8 cellular contexts compared by ENCODE assay signal in the genomic region with DNA sequence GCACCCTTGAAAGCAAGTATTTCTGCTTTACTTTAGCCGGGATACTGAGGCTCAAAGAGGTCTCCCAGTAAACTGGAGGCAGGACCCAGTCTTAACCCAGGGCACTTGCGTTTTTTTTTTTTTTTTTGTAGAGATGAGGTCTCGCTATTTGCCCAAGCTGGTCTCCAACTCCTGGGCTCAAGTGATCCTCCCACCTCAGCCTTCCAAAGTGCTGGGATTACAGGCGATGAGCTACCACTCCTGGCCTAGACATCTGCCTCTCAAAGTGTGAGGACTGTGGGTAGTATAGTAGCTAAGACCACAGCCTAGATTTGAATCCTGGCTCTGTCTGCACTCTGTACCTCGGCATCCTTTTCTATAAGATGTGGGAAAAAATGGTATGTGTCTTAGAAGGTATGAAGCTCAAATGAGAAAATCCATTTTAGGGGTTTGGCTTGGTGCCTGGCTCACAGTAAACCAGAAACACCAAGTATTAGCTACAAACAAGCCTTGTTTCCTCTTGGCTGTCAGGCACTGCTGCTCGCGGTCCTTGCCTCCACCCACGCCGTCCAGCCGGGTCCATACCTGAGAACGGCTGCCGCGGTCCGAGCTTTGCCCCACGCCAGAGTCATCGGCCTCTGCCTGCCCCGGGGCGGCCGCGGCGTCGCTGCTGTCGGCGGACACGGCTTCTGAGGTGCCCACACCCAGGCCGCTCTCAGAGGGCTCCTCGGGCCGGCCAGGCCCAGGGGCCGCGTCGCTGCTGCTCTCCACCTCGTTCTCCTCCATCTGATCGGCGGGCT. TPM values are rescaled to one million over a fixed set of nuclear protein-coding genes. Genes with fewer than 3 reads are reported as not detected.
DNase-seq lines count a peak whose midpoint lies in the region; ATAC-seq and TF ChIP-seq lines count a peak whose summit lies in the region.

No MANE protein-coding gene starts in this region.

- no peaks in the 10 kb centered on the region for H3K9me3 Mint-ChIP-seq in activated T-cell treated with anti-CD3 and anti-CD28 coated beads, Interleukin-2, amount 50 U/mL, for 24 hours
- H3K9me3 Mint-ChIP-seq in MCF 10A (ENCODE audit: unreplicated experiment): no peaks in the 10 kb centered on the region

- no peak for DNase-seq in activated T-cell treated with anti-CD3 and anti-CD28 coated beads, Interleukin-2, amount 50 U/mL, for 24 hours
- no peak for DNase-seq in activated T-cell treated with anti-CD3 and anti-CD28 coated beads, Interleukin-2, amount 50 U/mL, for 1 hour
- DNase-seq in Karpas-422 (peak; percentile 54), MCF 10A (ENCODE audit: unreplicated experiment) (no peak), kidney tubule cell (ENCODE audit: low spot score) (peak; percentile 25), SKM-1 (lab: John Stamatoyannopoulos, UW; ENCODE audit: unreplicated experiment) (no peak)
- DNase-seq in stimulated activated naive CD8-positive, alpha-beta T cell treated with anti-CD3 and anti-CD28 coated beads, Interleukin-15, Interleukin-2, amounts not matched to agents 100 U/mL and 50 U/mL, for 24 hours: peak; percentile 44

- H2AFZ ChIP-seq in Karpas-422 (ENCODE audit: low read length): peak overlapping the region; percentile 35; the same call in 1 of the 2 replicates

- ATAC-seq in stimulated activated naive CD8-positive, alpha-beta T cell treated with anti-CD3 and anti-CD28 coated beads, Interleukin-15, Interleukin-2, amounts not matched to agents 100 U/mL and 50 U/mL, for 24 hours: no peak
- no peak for ATAC-seq in GM18870 (IDR thresholded peaks at IDR 0.05; ENCODE audit: unreplicated experiment)

- peak overlapping the region; percentile 81 for H3K4me3 ChIP-seq in Karpas-422 (ENCODE audit: low read length)

- peaks cover 10% of the 10 kb centered on the region; the same call in 1 of the 2 replicates for H3K36me3 ChIP-seq in Karpas-422 (ENCODE audit: insufficient read depth, low read length)

- peak overlapping the region; percentile 80 for H3K4me3 Mint-ChIP-seq in activated T-cell treated with anti-CD3 and anti-CD28 coated beads, Interleukin-2, amount 50 U/mL, for 24 hours
- peak overlapping the region; percentile 71 for H3K4me3 Mint-ChIP-seq in MCF 10A (ENCODE audit: unreplicated experiment)

- TF ChIP-seq CTCF in MCF 10A (IDR thresholded peaks at IDR 0.05; ENCODE audit: unreplicated experiment): no peak

- CTCF ChIA-PET in MCF 10A (lab: Yijun Ruan, JAX): interaction anchor here (0.5 to 13.5 kb wide), 46 partner anchors 8 to 716 kb away, joined by 3 to 200 read pairs (median 5); a partner anchor contains a TSS

- H3K36me3 Mint-ChIP-seq in activated T-cell treated with anti-CD3 and anti-CD28 coated beads, Interleukin-2, amount 50 U/mL, for 24 hours (ENCODE audit: low read depth): peaks cover 56% of the 10 kb centered on the region
- H3K36me3 Mint-ChIP-seq in MCF 10A (ENCODE audit: insufficient read depth, unreplicated experiment): peaks cover 41% of the 10 kb centered on the region

- H3K9me3 ChIP-seq in Karpas-422 (ENCODE audit: low read length): no peaks in the 10 kb centered on the region

- no TSS peak for BruUV-seq in MCF 10A (replicated peaks; lab: Mats Ljungman, UMichigan)

- peaks cover 19% of the 10 kb centered on the region for H3K4me1 Mint-ChIP-seq in activated T-cell treated with anti-CD3 and anti-CD28 coated beads, Interleukin-2, amount 50 U/mL, for 24 hours (ENCODE audit: low read depth)
- H3K4me1 Mint-ChIP-seq in MCF 10A (ENCODE audit: insufficient read depth, unreplicated experiment): peaks cover 25% of the 10 kb centered on the region

- peak overlapping the region; percentile 67 for H3K4me2 ChIP-seq in Karpas-422 (ENCODE audit: low read depth, low read length, poor library complexity, severe bottlenecking)

- no peaks in the 10 kb centered on the region for H3K27me3 ChIP-seq in Karpas-422 (ENCODE audit: low read length)

- H3K4me1 ChIP-seq in Karpas-422 (ENCODE audit: low read length): peaks cover 24% of the 10 kb centered on the region

- H3K27ac ChIP-seq in Karpas-422 (ENCODE audit: low read length): peak overlapping the region; percentile 95

- H3K27me3 Mint-ChIP-seq in activated T-cell treated with anti-CD3 and anti-CD28 coated beads, Interleukin-2, amount 50 U/mL, for 24 hours: no peaks in the 10 kb centered on the region
- H3K27me3 Mint-ChIP-seq in MCF 10A (ENCODE audit: insufficient read depth, unreplicated experiment): no peaks in the 10 kb centered on the region

- peak overlapping the region; percentile 100 for H3K27ac Mint-ChIP-seq in activated T-cell treated with anti-CD3 and anti-CD28 coated beads, Interleukin-2, amount 50 U/mL, for 24 hours
- H3K27ac Mint-ChIP-seq in MCF 10A (ENCODE audit: low read depth, unreplicated experiment): peak overlapping the region; percentile 100

- H4K20me1 ChIP-seq in Karpas-422 (ENCODE audit: insufficient read depth, low read depth, low read length): no peaks in the 10 kb centered on the region

- peaks cover 30% of the 10 kb centered on the region for H3K79me2 ChIP-seq in Karpas-422 (ENCODE audit: low read length)

- H3K9ac ChIP-seq in Karpas-422 (ENCODE audit: low read length): peak overlapping the region; percentile 81

- no peaks in the 10 kb centered on the region for H3K9me2 ChIP-seq in Karpas-422 (replicated peaks; ENCODE audit: insufficient read depth, low read length)

- POLR2A ChIA-PET in MCF 10A (lab: Yijun Ruan, JAX): interaction anchor here (0.7 to 6.0 kb wide), 27 partner anchors 12 to 467 kb away, joined by 3 to 123 read pairs (median 8); a partner anchor contains a TSS

- intact Hi-C loops in MCF 10A (cut with micrococcal nuclease): loop anchor here (1.0 kb wide), 1 partner anchor 114 kb away; no protein-coding TSS in a partner anchor

RNA-seq across cellular contexts. Expression of a gene that starts 1.2 kb away (rescaled TPM):
- total RNA-seq in Karpas-422 (2014; rRNA removed; shearing (Covaris generic); ENCODE audit: low replicate concordance): 13.2 and 20.3 TPM in 2 replicates
- total RNA-seq in MCF 10A (2022): 24.2 and 26.9 TPM in 2 replicates

RNA-seq across cellular contexts. Expression of a gene that starts 36.4 kb away (rescaled TPM):
- total RNA-seq in Karpas-422 (2014; rRNA removed; shearing (Covaris generic); ENCODE audit: low replicate concordance): 10.0 and 12.0 TPM in 2 replicates
- total RNA-seq in MCF 10A (2022): 14.3 and 20.5 TPM in 2 replicates

RNA-seq across cellular contexts. Expression of a gene that starts 37.9 kb away (rescaled TPM):
- total RNA-seq in Karpas-422 (2014; rRNA removed; shearing (Covaris generic); ENCODE audit: low replicate concordance): not detected in 2 replicates
- 0.12 TPM in 1 of 2 replicates, not detected in the other for total RNA-seq in MCF 10A (2022)

RNA-seq across cellular contexts. Expression of a gene that starts 58.2 kb away (rescaled TPM):
- total RNA-seq in Karpas-422 (2014; rRNA removed; shearing (Covaris generic); ENCODE audit: low replicate concordance): not detected in 2 replicates
- total RNA-seq in MCF 10A (2022): 0.75 and 0.98 TPM in 2 replicates

RNA-seq across cellular contexts. Expression of a gene that starts 58.9 kb away (rescaled TPM):
- 19.8 and 29.0 TPM in 2 replicates for total RNA-seq in Karpas-422 (2014; rRNA removed; shearing (Covaris generic); ENCODE audit: low replicate concordance)
- total RNA-seq in MCF 10A (2022): 0.20 and 0.37 TPM in 2 replicates

Comparison
In these comparisons a context has a peak if more than half of its experiments do, and no peak if none do; other contexts are left out.
1. DNase-seq: peak in Karpas-422 (single experiment), kidney tubule cell (single experiment) and stimulated activated naive CD8-positive, alpha-beta T cell treated with anti-CD3 and anti-CD28 coated beads, Interleukin-15, Interleukin-2, amounts not matched to agents 100 U/mL and 50 U/mL, for 24 hours (single experiment); none in activated T-cell treated with anti-CD3 and anti-CD28 coated beads, Interleukin-2, amount 50 U/mL, for 24 hours (single experiment), activated T-cell treated with anti-CD3 and anti-CD28 coated beads, Interleukin-2, amount 50 U/mL, for 1 hour (single experiment), MCF 10A (single experiment) and SKM-1 (single experiment).